ENCODE assay signal across 1 cellular context in genomic region chr10:110501142-110501937, GRCh38.
TF ChIP-seq lines count a peak whose summit lies in the region.

No MANE protein-coding gene starts in this region.

TF ChIP-seq in HEK293, 187 proteins besides CTCF, POLR2A, EP300 and RAD21 (continued from another document and continues in another):
- TF ChIP-seq ZSCAN18 (tag by site-specific recombination; IDR thresholded peaks at IDR 0.05) (no peak), HOXD13 (CRISPR knock-in tag; IDR thresholded peaks at IDR 0.05; ENCODE audit: borderline replicate concordance) (no peak), ZNF626 (tag by site-specific recombination; IDR thresholded peaks at IDR 0.05) (no peak), ZSCAN30 (tag by site-specific recombination; IDR thresholded peaks at IDR 0.05) (peak; percentile 84), OVOL3 (tag by site-specific recombination; IDR thresholded peaks at IDR 0.05) (no peak; the same call in 1 of the 2 replicates), ZNF776 (tag by site-specific recombination; IDR thresholded peaks at IDR 0.05; ENCODE audit: borderline replicate concordance) (no peak), ZNF561 (tag by site-specific recombination; IDR thresholded peaks at IDR 0.05; ENCODE audit: borderline replicate concordance) (0 out of 2 replicates have a peak, but pooled peaks have one; percentile 31), TSHZ1 (tag by site-specific recombination; IDR thresholded peaks at IDR 0.05; ENCODE audit: borderline replicate concordance) (no peak), KLF16 (tag by site-specific recombination; IDR thresholded peaks at IDR 0.05) (no peak; the same call in 1 of the 2 replicates), ZNF571 (tag by site-specific recombination; IDR thresholded peaks at IDR 0.05) (no peak), ZNF132 (tag by site-specific recombination; IDR thresholded peaks at IDR 0.05; ENCODE audit: borderline replicate concordance) (no peak), PRDM4 (tag by site-specific recombination; IDR thresholded peaks at IDR 0.05) (0 out of 2 replicates have a peak, but pooled peaks have one; percentile 26), ZNF239 (tag by site-specific recombination; IDR thresholded peaks at IDR 0.05) (no peak), ZNF596 (tag by site-specific recombination; IDR thresholded peaks at IDR 0.05) (no peak), ZNF449 (tag by site-specific recombination; IDR thresholded peaks at IDR 0.05) (0 out of 2 replicates have a peak, but pooled peaks have one; percentile 21), ZNF701 (tag by site-specific recombination; IDR thresholded peaks at IDR 0.05) (no peak), MZF1 (tag by site-specific recombination; IDR thresholded peaks at IDR 0.05; ENCODE audit: borderline replicate concordance) (no peak), GLI2 (tag by site-specific recombination; IDR thresholded peaks at IDR 0.05; ENCODE audit: borderline replicate concordance, low read depth) (no peak), PRDM1 (tag by site-specific recombination; IDR thresholded peaks at IDR 0.05) (no peak), ZNF610 (tag by site-specific recombination; IDR thresholded peaks at IDR 0.05; ENCODE audit: borderline replicate concordance) (no peak), ZNF335 (tag by site-specific recombination; conservative IDR thresholded peaks at IDR 0.05) (peak; percentile 76), SP3 (tag by site-specific recombination; IDR thresholded peaks at IDR 0.05) (peak; percentile 56), ZNF677 (tag by site-specific recombination; IDR thresholded peaks at IDR 0.05) (no peak), ZNF26 (tag by site-specific recombination; IDR thresholded peaks at IDR 0.05) (no peak), ZNF585B (tag by site-specific recombination; IDR thresholded peaks at IDR 0.05) (no peak), ZFP69B (tag by site-specific recombination; IDR thresholded peaks at IDR 0.05) (peak; percentile 69), ZNF670 (tag by site-specific recombination; IDR thresholded peaks at IDR 0.05; ENCODE audit: low read depth) (no peak), ZNF37A (tag by site-specific recombination; IDR thresholded peaks at IDR 0.05) (no peak), ZNF169 (tag by site-specific recombination; IDR thresholded peaks at IDR 0.05) (no peak), ZSCAN5A (tag by site-specific recombination; IDR thresholded peaks at IDR 0.05) (0 out of 2 replicates have a peak, but pooled peaks have one; percentile 20), ZNF560 (tag by site-specific recombination; IDR thresholded peaks at IDR 0.05; ENCODE audit: borderline replicate concordance) (no peak), ZNF350 (tag by site-specific recombination; IDR thresholded peaks at IDR 0.05) (no peak), ZNF660 (tag by site-specific recombination; IDR thresholded peaks at IDR 0.05) (peak; percentile 56; the same call in 1 of the 2 replicates), ZNF747 (tag by site-specific recombination; IDR thresholded peaks at IDR 0.05) (no peak), ZNF248 (tag by site-specific recombination; IDR thresholded peaks at IDR 0.05) (no peak), SP7 (tag by site-specific recombination; IDR thresholded peaks at IDR 0.05) (peak; percentile 90), ZNF18 (tag by site-specific recombination; IDR thresholded peaks at IDR 0.05) (no peak), ZNF157 (tag by site-specific recombination; IDR thresholded peaks at IDR 0.05) (no peak), KLF1 (tag by site-specific recombination; IDR thresholded peaks at IDR 0.05) (peak; percentile 48; the same call in 1 of the 2 replicates), ZNF280C (tag by site-specific recombination; IDR thresholded peaks at IDR 0.05) (no peak), BCL11B (tag by site-specific recombination; IDR thresholded peaks at IDR 0.05; ENCODE audit: low read depth) (peak; percentile 42; the same call in 1 of the 2 replicates), ZNF510 (tag by site-specific recombination; IDR thresholded peaks at IDR 0.05; ENCODE audit: insufficient replicate concordance) (no peak), ZBTB48 (tag by site-specific recombination; IDR thresholded peaks at IDR 0.05) (peak; percentile 60; the same call in 1 of the 2 replicates), ZBTB44 (tag by site-specific recombination; IDR thresholded peaks at IDR 0.05) (peak; percentile 86), ZNF214 (tag by site-specific recombination; IDR thresholded peaks at IDR 0.05; ENCODE audit: borderline replicate concordance) (no peak), ZNF133 (tag by site-specific recombination; IDR thresholded peaks at IDR 0.05) (no peak), TRIM28 (IDR thresholded peaks at IDR 0.05; ENCODE audit: borderline replicate concordance, low read length) (peak; percentile 85), ZNF416 (tag by site-specific recombination; IDR thresholded peaks at IDR 0.05) (no peak), ZNF404 (tag by site-specific recombination; IDR thresholded peaks at IDR 0.05) (no peak), ZNF558 (tag by site-specific recombination; IDR thresholded peaks at IDR 0.05) (no peak), GLIS2 (tag by site-specific recombination; IDR thresholded peaks at IDR 0.05) (peak; percentile 92), MYNN (tag by site-specific recombination; IDR thresholded peaks at IDR 0.05; ENCODE audit: borderline replicate concordance) (no peak)
